Comparison of ENCODE assay signal across 9 cellular contexts in the genomic region with DNA sequence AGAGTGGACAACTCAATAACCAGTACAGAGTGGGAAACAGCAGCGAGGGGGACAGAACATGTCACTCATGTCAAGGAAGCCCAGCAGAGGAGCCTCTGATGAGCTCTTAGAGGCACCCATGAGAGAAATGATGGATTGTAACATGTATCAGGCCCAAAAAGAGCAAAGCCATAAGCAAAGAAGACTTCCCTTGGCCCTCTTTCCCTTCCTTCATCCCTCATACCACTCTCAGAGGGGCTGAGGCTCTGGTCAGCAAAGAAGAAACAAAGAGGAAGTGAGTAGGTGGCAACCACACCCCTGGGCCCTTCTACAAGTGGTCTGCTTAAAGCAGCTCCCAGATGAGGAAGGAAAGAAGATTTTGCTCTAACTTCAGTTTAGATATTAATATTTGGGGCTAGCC.
DNase-seq lines count a peak whose midpoint lies in the region; ATAC-seq and TF ChIP-seq lines count a peak whose summit lies in the region.
"Had no signal": no experiment of that assay in that cellular context is flagged by ENCODE, and none has a peak within 500 bp of the region (broad histone marks: within the 10 kb centered on the region; RNA-seq: fewer than 3 reads in every experiment).

No MANE protein-coding gene starts in this region.

- H3K4me1 Mint-ChIP-seq in immature natural killer cell: peaks cover 11 to 40% of the 10 kb centered on the region in 2 donors

- H3K4me3 Mint-ChIP-seq in immature natural killer cell: peak overlapping the region; percentile 56 to 73 (median 70)

- peak overlapping the region; percentile 68 to 88 (median 76) for H3K27ac Mint-ChIP-seq in immature natural killer cell

- peak; percentile 44 for DNase-seq in HT1080 (ENCODE audit: low read depth)
- DNase-seq in immature natural killer cell: peak in 2 of 3 donors; percentile 7 to 17
- DNase-seq in glomerular visceral epithelial cell (ENCODE audit: extremely low spot score): no peak
- no peak for DNase-seq in T1000 (lab: John Stamatoyannopoulos, UW)
- no peak for DNase-seq in stimulated activated CD4-positive, alpha-beta T cell treated with anti-CD3 and anti-CD28 coated beads, Interleukin-12 subunit alpha, Interleukin-12 subunit beta, amount 100 ng/mL, for 4 hours
- DNase-seq in NCI-H345 treated with DMSO at 0.1 percent for 48 hours (lab: John Stamatoyannopoulos, UW; ENCODE audit: unreplicated experiment): no peak
- DNase-seq: NCI-H1048 had no signal

- no peaks in the 10 kb centered on the region for H3K27me3 Mint-ChIP-seq in immature natural killer cell (ENCODE audit: low read depth in 3 of 3)

- H3K9me3 Mint-ChIP-seq in immature natural killer cell: no peaks in the 10 kb centered on the region

- H3K36me3 Mint-ChIP-seq in immature natural killer cell: peaks cover 0 to 5% (median 0%) of the 10 kb centered on the region in 3 donors

- no peak for TF ChIP-seq POLR2A in GM18505 (IDR thresholded peaks at IDR 0.05; ENCODE audit: borderline replicate concordance, extremely low read depth, insufficient read depth, insufficient read length)

- ATAC-seq in GM18505 (IDR thresholded peaks at IDR 0.05; ENCODE audit: unreplicated experiment) (peak; percentile 60), GM21529 (IDR thresholded peaks at IDR 0.05; ENCODE audit: unreplicated experiment) (peak; percentile 82)

Comparison
In these comparisons a context has a peak if more than half of its experiments do, and no peak if none do; other contexts are left out.
1. DNase-seq: peak in HT1080 (single experiment) and immature natural killer cell (2 of 3); none in glomerular visceral epithelial cell (single experiment), T1000 (single experiment), stimulated activated CD4-positive, alpha-beta T cell treated with anti-CD3 and anti-CD28 coated beads, Interleukin-12 subunit alpha, Interleukin-12 subunit beta, amount 100 ng/mL, for 4 hours (single experiment) and NCI-H345 treated with DMSO at 0.1 percent for 48 hours (single experiment).